ENCODE assay signal across 12 cellular contexts in genomic region chrX:134753185-134754008, GRCh38. TPM values are rescaled to one million over a fixed set of nuclear protein-coding genes. Genes with fewer than 3 reads are reported as not detected.
DNase-seq lines count a peak whose midpoint lies in the region.
"Had no signal": no experiment of that assay in that cellular context is flagged by ENCODE, and none has a peak within 500 bp of the region (broad histone marks: within the 10 kb centered on the region; RNA-seq: fewer than 3 reads in every experiment).

No MANE protein-coding gene starts in this region.

- DNase-seq in NCI-H146 (lab: John Stamatoyannopoulos, UW) (peak; percentile 3), NCI-H146 treated with DMSO at 0.1 percent for 48 hours (lab: John Stamatoyannopoulos, UW; ENCODE audit: unreplicated experiment) (no peak), NCI-H524 (lab: John Stamatoyannopoulos, UW) (peak; percentile 81 to 88), dedifferentiated amniotic fluid mesenchymal stem cell (ENCODE audit: extremely low spot score) (peak; percentile 37), renal cortical epithelial cell (ENCODE audit: low read depth) (peak; percentile 67), OCI-M2 (lab: John Stamatoyannopoulos, UW; ENCODE audit: unreplicated experiment) (no peak), NCI-H2081 treated with DMSO at 0.1 percent for 48 hours (lab: John Stamatoyannopoulos, UW) (no peak)
- DNase-seq in activated CD8-positive, alpha-beta memory T cell treated with anti-CD3 and anti-CD28 coated beads, Interleukin-2, amount 50 U/mL, for 4 hours = no peak
- DNase-seq: 8988T; activated B cell treated with CpG ODN at 0.5 μM for 24 hours; NCI-H1930; stimulated activated naive B cell treated with anti-CD40 and anti-IgM and Interleukin-4, amounts not matched to agents 10 μg/mL and 1 μg/mL and 100 μg/mL, for 72 hours had no signal

RNA-seq across cellular contexts. Expression of gene PABIR2, which starts 43.6 kb away (rescaled TPM):
- total RNA-seq in renal cortical epithelial cell = 7.1 and 26.5 TPM in 2 replicates

Comparison
In these comparisons a context has a peak if more than half of its experiments do, and no peak if none do; other contexts are left out.
1. DNase-seq: peak in NCI-H146 (single experiment), NCI-H524 (2 of 2), dedifferentiated amniotic fluid mesenchymal stem cell (single experiment) and renal cortical epithelial cell (single experiment); none in NCI-H146 treated with DMSO at 0.1 percent for 48 hours (single experiment), activated CD8-positive, alpha-beta memory T cell treated with anti-CD3 and anti-CD28 coated beads, Interleukin-2, amount 50 U/mL, for 4 hours (single experiment), OCI-M2 (single experiment) and NCI-H2081 treated with DMSO at 0.1 percent for 48 hours (single experiment).